In the genomic region with DNA sequence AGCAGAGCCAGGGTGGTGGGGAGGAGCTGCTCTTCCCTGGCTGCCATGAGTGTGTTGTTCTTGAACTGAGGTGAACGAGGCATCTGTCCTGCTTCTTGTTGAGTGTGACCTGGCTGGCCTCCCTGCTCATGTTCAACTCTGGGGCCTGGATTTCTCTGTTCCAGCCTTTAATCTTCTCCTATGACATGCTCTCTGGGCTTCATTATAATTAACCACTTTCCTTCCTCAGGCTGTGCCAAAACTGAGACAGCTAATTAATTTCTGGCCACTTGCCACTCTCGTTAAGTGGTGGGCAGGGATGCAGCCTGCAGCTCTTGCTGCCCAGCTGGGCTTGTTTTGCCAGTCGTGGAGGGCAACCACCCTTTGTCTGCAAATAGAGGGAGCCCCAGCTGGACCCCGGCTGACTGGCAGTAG, we compare ENCODE assay signal across 12 cellular contexts.
A peak's percentile ranks its signal among the peaks of the same experiment; 100 is the strongest.
DNase-seq lines count a peak whose midpoint lies in the region; ATAC-seq lines count a peak whose summit lies in the region.
"Had no signal": no experiment of that assay in that cellular context is flagged by ENCODE, and none has a peak within 500 bp of the region (broad histone marks: within the 10 kb centered on the region; RNA-seq: fewer than 3 reads in every experiment).

No MANE protein-coding gene starts in this region.

- no peaks in the 10 kb centered on the region for H3K9me3 Mint-ChIP-seq in stimulated activated naive B cell treated with anti-CD40 and anti-IgM and Interleukin-4, amounts not matched to agents 10 μg/mL and 1 μg/mL and 100 μg/mL, for 72 hours

- DNase-seq in D341Med (ENCODE audit: low spot score) (peak; percentile 71), NCI-H1417 treated with DMSO at 0.1 percent for 48 hours (lab: John Stamatoyannopoulos, UW) (peak; percentile 88), NCI-H446 treated with DMSO at 0.1 percent for 48 hours (lab: John Stamatoyannopoulos, UW) (peak; percentile 90), cerebellar cortex (ENCODE audit: low spot score) (peak; percentile 70), KG1 (lab: John Stamatoyannopoulos, UW) (no peak)
- no peak for DNase-seq in stimulated activated naive B cell treated with anti-CD40 and anti-IgM and Interleukin-4, amounts not matched to agents 10 μg/mL and 1 μg/mL and 100 μg/mL, for 72 hours
- DNase-seq: activated CD4-positive, CD25-positive, alpha-beta regulatory T cell treated with anti-CD3 and anti-CD28 coated beads, Interleukin-2, amount 50 U/mL, for 72 hours; kidney; MG63; T-helper 1 cell had no signal

- H3K4me1 Mint-ChIP-seq in stimulated activated naive B cell treated with anti-CD40 and anti-IgM and Interleukin-4, amounts not matched to agents 10 μg/mL and 1 μg/mL and 100 μg/mL, for 72 hours: no peaks in the 10 kb centered on the region

- no peaks in the 10 kb centered on the region for H3K36me3 Mint-ChIP-seq in stimulated activated naive B cell treated with anti-CD40 and anti-IgM and Interleukin-4, amounts not matched to agents 10 μg/mL and 1 μg/mL and 100 μg/mL, for 72 hours

- H3K27ac Mint-ChIP-seq in stimulated activated naive B cell treated with anti-CD40 and anti-IgM and Interleukin-4, amounts not matched to agents 10 μg/mL and 1 μg/mL and 100 μg/mL, for 72 hours: no peak overlapping the region

- H3K27me3 Mint-ChIP-seq in stimulated activated naive B cell treated with anti-CD40 and anti-IgM and Interleukin-4, amounts not matched to agents 10 μg/mL and 1 μg/mL and 100 μg/mL, for 72 hours: peaks cover 26 to 33% of the 10 kb centered on the region in 2 donors

- H3K4me3 Mint-ChIP-seq in stimulated activated naive B cell treated with anti-CD40 and anti-IgM and Interleukin-4, amounts not matched to agents 10 μg/mL and 1 μg/mL and 100 μg/mL, for 72 hours: no peak overlapping the region

- ATAC-seq in HG02678 (IDR thresholded peaks at IDR 0.05; ENCODE audit: unreplicated experiment) (no peak), GM19395 (IDR thresholded peaks at IDR 0.05; ENCODE audit: unreplicated experiment) (no peak)
- no peak for ATAC-seq in stimulated activated naive B cell treated with anti-CD40 and anti-IgM and Interleukin-4, amounts not matched to agents 10 μg/mL and 1 μg/mL and 100 μg/mL, for 72 hours (replicated peaks)

Comparison
In these comparisons a context has a peak if more than half of its experiments do, and no peak if none do; other contexts are left out.
1. DNase-seq: peak in D341Med (single experiment), NCI-H1417 treated with DMSO at 0.1 percent for 48 hours (single experiment), NCI-H446 treated with DMSO at 0.1 percent for 48 hours (single experiment) and cerebellar cortex (single experiment); none in stimulated activated naive B cell treated with anti-CD40 and anti-IgM and Interleukin-4, amounts not matched to agents 10 μg/mL and 1 μg/mL and 100 μg/mL, for 72 hours (single experiment) and KG1 (single experiment).